ENCODE assay signal across 9 cellular contexts in the genomic region with DNA sequence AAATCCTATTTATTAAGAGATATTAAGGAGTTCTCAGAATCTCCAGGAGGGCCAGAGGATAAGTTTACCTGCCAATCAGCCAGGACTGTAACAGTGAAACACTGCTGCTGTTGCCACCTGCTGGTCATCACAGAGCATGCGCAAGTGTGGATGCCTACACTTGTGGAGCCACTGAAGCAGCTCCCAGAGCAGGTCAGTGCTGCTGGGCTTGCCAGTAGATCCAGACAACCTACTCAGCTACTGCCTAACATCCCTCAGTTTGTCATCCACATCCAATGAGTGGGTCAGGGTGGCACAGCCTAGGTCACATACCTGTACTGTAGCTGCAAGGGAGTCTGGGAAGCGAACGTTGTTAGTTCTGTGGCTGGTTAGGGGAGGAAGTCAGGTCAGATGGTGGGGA. TPM values are rescaled to one million over a fixed set of nuclear protein-coding genes. Genes with fewer than 3 reads are reported as not detected.
DNase-seq lines count a peak whose midpoint lies in the region; ATAC-seq, FAIRE-seq and TF ChIP-seq lines count a peak whose summit lies in the region.
"Had no signal": no experiment of that assay in that cellular context is flagged by ENCODE, and none has a peak within 500 bp of the region (broad histone marks: within the 10 kb centered on the region; RNA-seq: fewer than 3 reads in every experiment).

No MANE protein-coding gene starts in this region.

- H3K27ac ChIP-seq in CD4-positive, CD25-positive, alpha-beta regulatory T cell (ENCODE audit: insufficient read depth, low read length, poor library complexity, severe bottlenecking) = no peak overlapping the region
- H3K27ac ChIP-seq in kidney (ENCODE audit: low read depth in 2 of 2, low read length in 2 of 2) = no peak overlapping the region

- H3K36me3 Mint-ChIP-seq in CD4-positive, CD25-positive, alpha-beta regulatory T cell = peaks cover 3% of the 10 kb centered on the region

- no peaks in the 10 kb centered on the region for H3K9me3 ChIP-seq in CD4-positive, CD25-positive, alpha-beta regulatory T cell (ENCODE audit: control insufficient read depth in 2 of 2, low read length in 2 of 2)
- H3K9me3 ChIP-seq in kidney (ENCODE audit: control insufficient read depth in 1 of 2, low read length in 2 of 2) = no peaks in the 10 kb centered on the region

- peak; percentile 64 for TF ChIP-seq CTCF in kidney (IDR thresholded peaks at IDR 0.05; ENCODE audit: borderline replicate concordance, extremely low read depth, insufficient read depth)

- H3K4me1 Mint-ChIP-seq in CD4-positive, CD25-positive, alpha-beta regulatory T cell = peaks cover 6 to 13% (median 10%) of the 10 kb centered on the region in 4 donors

- H3K9me3 Mint-ChIP-seq in CD4-positive, CD25-positive, alpha-beta regulatory T cell = peaks cover 0 to 4% (median 2%) of the 10 kb centered on the region in 7 donors

- H3K4me3 Mint-ChIP-seq in CD4-positive, CD25-positive, alpha-beta regulatory T cell = no peak overlapping the region
- H3K4me3 Mint-ChIP-seq: IgD-negative memory B cell had no signal

- H3K9ac ChIP-seq in kidney (ENCODE audit: low read length in 2 of 2) = no peak overlapping the region

- FAIRE-seq in kidney (lab: Jason Lieb, UNC) = no peak

- intact Hi-C loops in kidney (cut with DNase I) = no loop called here

- peaks cover 3% of the 10 kb centered on the region for H3K27me3 ChIP-seq in CD4-positive, CD25-positive, alpha-beta regulatory T cell (ENCODE audit: control insufficient read depth, insufficient read depth, low read length)

- peaks cover 17% of the 10 kb centered on the region for H3K27me3 Mint-ChIP-seq in CD4-positive, CD25-positive, alpha-beta regulatory T cell

- H3K4me1 ChIP-seq in CD4-positive, CD25-positive, alpha-beta regulatory T cell (ENCODE audit: control insufficient read depth, insufficient read depth, low read length, poor library complexity, severe bottlenecking) = peaks cover 11% of the 10 kb centered on the region
- H3K4me1 ChIP-seq in kidney (ENCODE audit: control insufficient read depth in 1 of 2, insufficient read depth in 1 of 2, low read depth in 1 of 2, low read length in 2 of 2) = no peaks in the 10 kb centered on the region

- peak overlapping the region in 1 of 3 donors; percentile 76 for H3K27ac Mint-ChIP-seq in CD4-positive, CD25-positive, alpha-beta regulatory T cell

- DNase-seq in CD4-positive, CD25-positive, alpha-beta regulatory T cell = peak; percentile 31 to 70 (median 63)
- peak; percentile 14 for DNase-seq in SW480 (ENCODE audit: low spot score)
- peak; percentile 51 for DNase-seq in amniotic epithelial cell (ENCODE audit: low read depth)
- no peak for DNase-seq in kidney
- peak; percentile 7 to 34 for DNase-seq in stimulated activated CD8-positive, alpha-beta memory T cell treated with anti-CD3 and anti-CD28 coated beads, Interleukin-15, amount 100 ng/mL, for 4 hours (ENCODE audit: low read depth in 2 of 2)
- DNase-seq in retina = no peak

- no peak overlapping the region for H3K4me3 ChIP-seq in CD4-positive, CD25-positive, alpha-beta regulatory T cell (ENCODE audit: low read depth, low read length)
- H3K4me3 ChIP-seq in kidney (ENCODE audit: low read length in 2 of 2) = no peak overlapping the region

- no peaks in the 10 kb centered on the region for H3K36me3 ChIP-seq in CD4-positive, CD25-positive, alpha-beta regulatory T cell (ENCODE audit: control insufficient read depth, insufficient read depth, low read length)
- H3K36me3 ChIP-seq in kidney (ENCODE audit: control insufficient read depth in 1 of 2, insufficient read depth in 2 of 2, low read length in 2 of 2) = no peaks in the 10 kb centered on the region

- peak; percentile 70 to 72 for ATAC-seq in CD4-positive, CD25-positive, alpha-beta regulatory T cell (ENCODE audit: low read depth in 2 of 2)
- ATAC-seq in GM19397 (IDR thresholded peaks at IDR 0.05; ENCODE audit: unreplicated experiment) = peak; percentile 87
- peak; percentile 89 for ATAC-seq in HG03442 (IDR thresholded peaks at IDR 0.05; ENCODE audit: unreplicated experiment)

RNA-seq across cellular contexts. Expression of gene NHSL1, which starts 18.3 kb away (rescaled TPM):
- total RNA-seq in CD4-positive, CD25-positive, alpha-beta regulatory T cell = not detected
- polyA plus RNA-seq in CD4-positive, CD25-positive, alpha-beta regulatory T cell = under 1 TPM in 1 of 4 donors, not detected in 3; 0.03 TPM
- 31.4 TPM for total RNA-seq in kidney
- polyA plus RNA-seq in kidney (ENCODE audit: insufficient read depth, low read depth, low replicate concordance) = 4.4 TPM
- polyA plus RNA-seq: IgD-negative memory B cell had no signal

Comparison
In these comparisons a context has a peak if more than half of its experiments do, and no peak if none do; other contexts are left out.
1. DNase-seq: peak in CD4-positive, CD25-positive, alpha-beta regulatory T cell (3 of 3), SW480 (single experiment), amniotic epithelial cell (single experiment) and stimulated activated CD8-positive, alpha-beta memory T cell treated with anti-CD3 and anti-CD28 coated beads, Interleukin-15, amount 100 ng/mL, for 4 hours (2 of 2); none in kidney (single experiment) and retina (single experiment).
2. RNA of gene NHSL1, which starts 18.3 kb away (total RNA-seq): 31.4 TPM in kidney (single experiment); not detected in CD4-positive, CD25-positive, alpha-beta regulatory T cell (single experiment); every median in the first group is over 10 times any median in the second.
3. Peak in every context shown above with its lines, with median percentiles within 50 percentile points of each other: ATAC-seq.